ENCODE assay signal across 8 cellular contexts in the genomic region with DNA sequence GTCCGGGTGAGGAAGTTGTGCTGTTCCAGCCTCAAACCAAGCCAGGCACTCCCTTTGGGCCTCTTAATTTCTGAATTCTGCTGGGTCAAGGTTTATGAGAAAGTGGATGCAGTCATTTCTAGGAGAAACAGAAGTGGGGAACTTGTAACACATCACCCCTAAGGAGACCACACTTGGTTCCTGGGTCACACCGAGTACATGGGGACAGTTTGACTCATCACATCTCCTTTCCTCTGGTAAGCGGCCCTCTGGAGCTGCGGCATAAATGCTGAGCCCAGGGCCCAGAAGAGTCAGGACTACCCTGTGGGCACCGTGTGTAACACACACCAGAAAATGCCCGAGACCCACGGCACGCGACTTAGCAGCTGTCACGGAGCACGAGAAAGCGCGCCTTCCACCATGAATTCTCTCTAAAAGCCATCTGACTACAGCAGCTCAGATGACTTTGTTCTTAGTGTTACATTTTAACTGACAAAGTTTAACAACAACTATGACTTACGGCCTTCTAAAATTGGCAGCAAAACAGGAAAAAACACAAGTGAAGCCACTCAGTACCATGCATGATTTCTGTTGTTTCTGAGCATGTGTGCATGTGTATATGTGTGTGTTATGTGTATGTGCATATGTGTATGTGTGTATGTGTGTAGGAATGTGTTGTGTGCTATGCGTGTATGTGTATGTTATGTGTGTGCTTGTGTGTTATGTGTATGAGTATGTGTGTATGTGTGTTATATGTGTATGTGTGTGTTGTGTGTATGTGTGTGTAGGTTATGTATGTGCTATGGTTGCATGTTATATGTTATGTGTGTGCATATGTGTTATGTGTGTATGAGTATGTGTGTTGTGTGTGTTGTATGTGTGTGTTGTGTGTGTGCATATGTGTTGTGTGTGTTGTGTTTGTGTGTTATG. TPM values are rescaled to one million over a fixed set of nuclear protein-coding genes. Genes with fewer than 3 reads are reported as not detected.
A peak's percentile ranks its signal among the peaks of the same experiment; 100 is the strongest.
DNase-seq lines count a peak whose midpoint lies in the region; ATAC-seq and TF ChIP-seq lines count a peak whose summit lies in the region.

No MANE protein-coding gene starts in this region.

- no peaks in the 10 kb centered on the region for H3K9me3 ChIP-seq in neutrophil

- H3K27me3 ChIP-seq in neutrophil = no peaks in the 10 kb centered on the region

- intact Hi-C loops in activated CD4-positive, alpha-beta memory T cell treated with anti-CD3 and anti-CD28 coated beads for 36 hours (cut with micrococcal nuclease) = no loop called here
- intact Hi-C loops in head of caudate nucleus (cut with DNase I) = loop anchor here (5.0 kb wide), 1 partner anchor 356 kb away; no protein-coding TSS in a partner anchor

- peak overlapping the region; percentile 69 for H3K27ac ChIP-seq in neutrophil

- no peaks in the 10 kb centered on the region for H3K27me3 Mint-ChIP-seq in activated CD4-positive, alpha-beta memory T cell treated with anti-CD3 and anti-CD28 coated beads for 36 hours

- no peak for TF ChIP-seq CTCF in neutrophil (IDR thresholded peaks at IDR 0.05)

- H3K9me3 Mint-ChIP-seq in activated CD4-positive, alpha-beta memory T cell treated with anti-CD3 and anti-CD28 coated beads for 36 hours = no peaks in the 10 kb centered on the region

- CTCF ChIA-PET in activated CD4-positive, alpha-beta memory T cell treated with anti-CD3 and anti-CD28 coated beads for 36 hours (lab: Charles Lee) = interaction anchor here (1.0 to 3.2 kb wide), 2 partner anchors 66 to 578 kb away, joined by 3 to 10 read pairs; no protein-coding TSS in a partner anchor

- H3K27ac Mint-ChIP-seq in activated CD4-positive, alpha-beta memory T cell treated with anti-CD3 and anti-CD28 coated beads for 36 hours = no peak overlapping the region

- peaks cover 83 to 92% of the 10 kb centered on the region in 2 experiments for H3K4me1 ChIP-seq in neutrophil (ENCODE audit: control insufficient read depth in 1 of 2, insufficient read depth in 1 of 2, low read depth in 1 of 2, low read length in 1 of 2)

- peak overlapping the region; percentile 66 for H3K4me3 Mint-ChIP-seq in activated CD4-positive, alpha-beta memory T cell treated with anti-CD3 and anti-CD28 coated beads for 36 hours

- H3K4me1 Mint-ChIP-seq in activated CD4-positive, alpha-beta memory T cell treated with anti-CD3 and anti-CD28 coated beads for 36 hours (ENCODE audit: low read depth) = peaks cover 36% of the 10 kb centered on the region

- no peaks in the 10 kb centered on the region for H3K36me3 ChIP-seq in neutrophil

- ATAC-seq in GM18517 (IDR thresholded peaks at IDR 0.05; ENCODE audit: unreplicated experiment) (peak; percentile 22), HG02642 (IDR thresholded peaks at IDR 0.05; ENCODE audit: poor library complexity, unreplicated experiment) (peak; percentile 34)

- peak; percentile 84 for DNase-seq in activated CD4-positive, alpha-beta memory T cell treated with anti-CD3 and anti-CD28 coated beads for 36 hours
- no peak for DNase-seq in GDM1 (lab: John Stamatoyannopoulos, UW)
- no peak for DNase-seq in iPS-NIHi7 (ENCODE audit: extremely low spot score)
- no peak for DNase-seq in head of caudate nucleus
- no peak for DNase-seq in EL

- peaks cover 4% of the 10 kb centered on the region for H3K36me3 Mint-ChIP-seq in activated CD4-positive, alpha-beta memory T cell treated with anti-CD3 and anti-CD28 coated beads for 36 hours

- H3K4me3 ChIP-seq in neutrophil (ENCODE audit: low read depth in 1 of 2, low read length in 1 of 2) = no peak overlapping the region

- POLR2A ChIA-PET in activated CD4-positive, alpha-beta memory T cell treated with anti-CD3 and anti-CD28 coated beads for 36 hours (lab: Charles Lee) = interaction anchor here (0.7 to 3.7 kb wide), 7 partner anchors 27 to 467 kb away, joined by 3 to 36 read pairs (median 3); no protein-coding TSS in a partner anchor

RNA-seq across cellular contexts. Expression of a gene that starts 50.8 kb away (rescaled TPM):
- 100 to 1,000 TPM; 127 to 142 TPM for total RNA-seq in activated CD4-positive, alpha-beta memory T cell treated with anti-CD3 and anti-CD28 coated beads for 36 hours
